In the genomic region with DNA sequence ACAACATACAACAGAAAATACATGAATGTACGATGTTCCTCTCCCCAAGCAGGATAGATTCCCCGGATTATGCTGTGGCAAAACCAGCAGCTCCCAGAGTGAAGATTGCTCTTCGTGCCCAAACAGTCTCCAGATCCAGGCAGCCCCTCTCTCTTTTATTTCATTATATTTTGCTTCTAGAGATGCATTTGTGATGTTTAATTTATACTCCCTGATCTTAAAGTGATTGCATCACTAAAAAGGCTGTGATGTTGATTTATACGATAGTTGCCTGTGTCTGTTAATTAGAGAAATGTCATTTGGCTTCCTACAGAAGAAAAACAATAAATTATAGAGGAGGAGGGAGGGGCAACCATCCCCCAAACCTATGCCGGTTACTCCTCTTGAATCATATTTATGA, we compare ENCODE assay signal across 26 cellular contexts.
"Had no signal": no experiment of that assay in that cellular context is flagged by ENCODE, and none has a peak within 500 bp of the region (broad histone marks: within the 10 kb centered on the region; RNA-seq: fewer than 3 reads in every experiment).

No MANE protein-coding gene starts in this region.

- H3K27ac ChIP-seq: stomach, suprapubic skin, testis, thoracic aorta, thyroid gland, tibial artery, tibial nerve, transverse colon, upper lobe of left lung, upper lobe of right lung, uterus, vagina had no signal

- H3K9me3 ChIP-seq: stomach, suprapubic skin, testis, thoracic aorta, thyroid gland, tibial artery, tibial nerve, transverse colon, upper lobe of left lung, upper lobe of right lung, uterus, vagina had no signal

- H3K36me3 ChIP-seq: stomach, suprapubic skin, thoracic aorta, thyroid gland, tibial artery, tibial nerve, transverse colon, upper lobe of left lung, upper lobe of right lung, uterus, vagina had no signal

- DNase-seq: stimulated activated CD4-positive, alpha-beta T cell treated with anti-CD3 and anti-CD28 coated beads, Interleukin-2, amount 100 ng/mL, for 48 hours; stimulated activated CD4-positive, alpha-beta T cell treated with anti-CD3 and anti-CD28 coated beads, Interleukin-4, amount 100 ng/mL, for 1 hour; stimulated activated CD4-positive, alpha-beta T cell treated with anti-CD3 and anti-CD28 coated beads, Interleukin-4, amount 100 ng/mL, for 24 hours; stimulated activated CD4-positive, alpha-beta T cell treated with anti-CD3 and anti-CD28 coated beads, Interleukin-4, amount 100 ng/mL, for 4 hours; stimulated activated CD8-positive, alpha-beta memory T cell treated with anti-CD3 and anti-CD28 coated beads, Interleukin-4, amount 100 ng/mL, for 48 hours; stimulated activated naive B cell treated with anti-CD40 and anti-IgM and Interleukin-4, amounts not matched to agents 10 μg/mL and 1 μg/mL and 100 μg/mL, for 72 hours; stimulated activated naive CD4-positive, alpha-beta T cell; stimulated activated naive CD4-positive, alpha-beta T cell treated with Interleukin-2 at 50 U/mL for 16 hours; stimulated activated naive CD8-positive, alpha-beta T cell treated with anti-CD3 and anti-CD28 coated beads, Interleukin-15, amount 100 ng/mL, for 72 hours; stimulated activated naive CD8-positive, alpha-beta T cell treated with anti-CD3 and anti-CD28 coated beads, Interleukin-15, Interleukin-2, amounts not matched to agents 100 U/mL and 50 U/mL, for 24 hours; stomach; substantia nigra; testis; thyroid gland; tibial artery; transverse colon; trophoblast cell; upper lobe of left lung; upper lobe of right lung; uterus had no signal

- H3K4me3 ChIP-seq: stomach, suprapubic skin, testis, thoracic aorta, thyroid gland, tibial artery, tibial nerve, transverse colon, upper lobe of left lung, upper lobe of right lung, uterus, vagina had no signal

- H3K4me1 ChIP-seq: stomach, suprapubic skin, testis, thyroid gland, tibial artery, tibial nerve, transverse colon, upper lobe of left lung, upper lobe of right lung, uterus, vagina had no signal

- H3K27me3 ChIP-seq: stomach, testis, thyroid gland, tibial artery, tibial nerve, transverse colon, upper lobe of left lung, upper lobe of right lung, uterus, vagina had no signal

- ATAC-seq: stimulated activated effector memory CD8-positive, alpha-beta T cell treated with anti-CD3 and anti-CD28 coated beads, Interleukin-12 subunit alpha, Interleukin-12 subunit beta, amount 100 ng/mL, for 72 hours; stimulated activated memory B cell treated with anti-CD40 and anti-IgM and Interleukin-4, amounts not matched to agents 10 μg/mL and 1 μg/mL and 100 μg/mL, for 72 hours; stimulated activated naive B cell treated with anti-CD40 and anti-IgM and Interleukin-4, amounts not matched to agents 10 μg/mL and 1 μg/mL and 100 μg/mL, for 72 hours; stimulated activated naive CD8-positive, alpha-beta T cell treated with anti-CD3 and anti-CD28 coated beads, Interleukin-15, amount 100 ng/mL, for 72 hours; stimulated activated naive CD8-positive, alpha-beta T cell treated with anti-CD3 and anti-CD28 coated beads, Interleukin-15, Interleukin-2, amounts not matched to agents 100 U/mL and 50 U/mL, for 24 hours; upper lobe of right lung had no signal
